In the genomic region with DNA sequence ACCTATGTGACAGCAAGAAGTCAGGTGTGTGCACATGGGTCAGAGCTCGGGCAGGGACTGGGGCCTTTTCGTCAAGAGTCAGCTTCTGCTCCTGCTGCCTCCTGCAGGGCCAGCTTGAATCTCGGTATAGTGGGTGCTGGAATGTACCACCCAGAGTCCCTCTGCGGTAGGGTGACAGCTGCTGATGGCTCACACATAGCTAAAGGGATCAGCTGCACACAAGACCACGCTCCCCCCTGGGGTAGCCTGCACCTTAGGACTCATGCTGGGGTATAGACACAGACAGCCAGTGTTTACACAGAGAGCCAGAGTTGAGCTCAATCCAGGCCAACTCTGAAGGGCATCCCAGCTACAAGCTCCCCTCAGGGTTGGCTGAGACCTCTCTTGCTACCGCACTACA, we compare ENCODE assay signal across 21 cellular contexts. TPM values are rescaled to one million over a fixed set of nuclear protein-coding genes. Genes with fewer than 3 reads are reported as not detected.
"Had no signal": no experiment of that assay in that cellular context is flagged by ENCODE, and none has a peak within 500 bp of the region (broad histone marks: within the 10 kb centered on the region; RNA-seq: fewer than 3 reads in every experiment).

No MANE protein-coding gene starts in this region.

- H3K4me3 ChIP-seq: K562 had no signal

- ATAC-seq: activated T-cell treated with anti-CD3 and anti-CD28 coated beads, Interleukin-2, amount 50 U/mL, for 4 hours; activated T-helper 17 cell treated with anti-CD3 and anti-CD28 coated beads, Interleukin-2, amount 50 U/mL, for 72 hours; K562; T-helper 17 cell had no signal

- DNase-seq: activated CD4-positive, alpha-beta memory T cell treated with anti-CD3 and anti-CD28 coated beads for 36 hours; activated CD4-positive, alpha-beta T cell treated with anti-CD3 and anti-CD28 coated beads, Interleukin-2, amount 10 ng/mL, durations not matched to agents 7 days and 5 days; activated CD4-positive, CD25-positive, alpha-beta regulatory T cell; activated CD8-positive, alpha-beta memory T cell treated with anti-CD3 and anti-CD28 coated beads for 24 hours; activated gamma-delta T cell; activated naive CD4-positive, alpha-beta T cell treated with anti-CD3 and anti-CD28 coated beads for 36 hours; activated T-cell treated with anti-CD3 and anti-CD28 coated beads, Interleukin-2, amount 50 U/mL, for 4 hours; amygdala; Karpas-422; NCI-H1105 treated with DMSO at 0.1 percent for 48 hours; NCI-H1436 treated with DMSO at 0.1 percent for 48 hours; NCI-H1930; NCI-H2171 treated with DMSO at 0.1 percent for 48 hours; NCI-H345; NCI-H510A; NCI-H526 treated with DMSO at 0.1 percent for 48 hours; SHP77 treated with DMSO at 0.1 percent for 48 hours; T-helper 17 cell; T-helper 9 cell had no signal

RNA-seq across cellular contexts. Expression of gene COL13A1, which starts 14.0 kb away (rescaled TPM):
- total RNA-seq: activated CD4-positive, alpha-beta memory T cell treated with anti-CD3 and anti-CD28 coated beads for 36 hours; activated CD4-positive, alpha-beta T cell treated with anti-CD3 and anti-CD28 coated beads, Interleukin-2, amount 10 ng/mL, durations not matched to agents 7 days and 5 days; activated naive CD4-positive, alpha-beta T cell treated with anti-CD3 and anti-CD28 coated beads for 36 hours; activated T-cell treated with anti-CD3 and anti-CD28 coated beads, Interleukin-2, amount 50 U/mL, for 4 hours; activated T-helper 17 cell treated with anti-CD3 and anti-CD28 coated beads, Interleukin-2, amount 50 U/mL, for 72 hours; K562; T-helper 17 cell had no signal
- polyA plus RNA-seq: K562 had no signal
